In genomic region chr6:26412225-26412624, GRCh38 we compare ENCODE assay signal across 2 cellular contexts.
TF ChIP-seq lines count a peak whose summit lies in the region.

No MANE protein-coding gene starts in this region.

TF ChIP-seq in IMR-90, 13 proteins besides CTCF, POLR2A, EP300 and RAD21:
- TF ChIP-seq MAZ (IDR thresholded peaks at IDR 0.05; ENCODE audit: borderline replicate concordance, low read depth, low read length) = no peak
- no peak for TF ChIP-seq SMC3 (IDR thresholded peaks at IDR 0.05; ENCODE audit: low read depth, low read length)
- TF ChIP-seq NFE2L2 (IDR thresholded peaks at IDR 0.05; ENCODE audit: low read depth, low read length) = no peak
- TF ChIP-seq MXI1 (IDR thresholded peaks at IDR 0.05; ENCODE audit: borderline replicate concordance, low read depth, low read length) = no peak
- no peak for TF ChIP-seq MAFK (IDR thresholded peaks at IDR 0.05; ENCODE audit: low read depth, low read length)
- no peak for TF ChIP-seq USF2 (IDR thresholded peaks at IDR 0.05; ENCODE audit: low read depth, low read length)
- no peak for TF ChIP-seq CHD1 (IDR thresholded peaks at IDR 0.05; ENCODE audit: low read depth, low read length)
- TF ChIP-seq RFX5 (IDR thresholded peaks at IDR 0.05; ENCODE audit: low read depth, low read length) = no peak
- no peak for TF ChIP-seq BHLHE40 (IDR thresholded peaks at IDR 0.05; ENCODE audit: low read depth, low read length)
- TF ChIP-seq ELK1 (IDR thresholded peaks at IDR 0.05; ENCODE audit: borderline replicate concordance, low read depth, low read length) = no peak
- TF ChIP-seq RCOR1 (IDR thresholded peaks at IDR 0.05; ENCODE audit: insufficient replicate concordance, low read length) = no peak
- no peak for TF ChIP-seq FOS (IDR thresholded peaks at IDR 0.05; ENCODE audit: low read depth, low read length)
- no peak for TF ChIP-seq CEBPB (IDR thresholded peaks at IDR 0.05; ENCODE audit: low read depth, low read length)

TF ChIP-seq in endothelial cell of umbilical vein, 7 proteins besides CTCF, POLR2A, EP300 and RAD21:
- TF ChIP-seq FOS (IDR thresholded peaks at IDR 0.05; ENCODE audit: borderline replicate concordance, insufficient read depth, low read length) (no peak), MYC (IDR thresholded peaks at IDR 0.05; ENCODE audit: low read depth, low read length) (no peak), EZH2 (IDR thresholded peaks at IDR 0.05; ENCODE audit: borderline replicate concordance, low read depth, low read length, severe bottlenecking) (no peak), POLR2AphosphoS5 (IDR thresholded peaks at IDR 0.05; ENCODE audit: insufficient read depth, low read depth, low read length) (no peak), GATA2 (IDR thresholded peaks at IDR 0.05; ENCODE audit: insufficient read depth, insufficient read length, low read depth, low read length) (no peak), MAX (IDR thresholded peaks at IDR 0.05; ENCODE audit: insufficient read depth, insufficient read length) (no peak), JUN (IDR thresholded peaks at IDR 0.05; ENCODE audit: borderline replicate concordance, insufficient read depth, insufficient read length, low read depth) (no peak)
